In genomic region chr7:141593134-141593533, GRCh38 we compare ENCODE assay signal across 10 cellular contexts. TPM values are rescaled to one million over a fixed set of nuclear protein-coding genes. Genes with fewer than 3 reads are reported as not detected.
DNase-seq lines count a peak whose midpoint lies in the region; ATAC-seq and TF ChIP-seq lines count a peak whose summit lies in the region.
"Had no signal": no experiment of that assay in that cellular context is flagged by ENCODE, and none has a peak within 500 bp of the region (broad histone marks: within the 10 kb centered on the region; RNA-seq: fewer than 3 reads in every experiment).

No MANE protein-coding gene starts in this region.

- H3K9ac ChIP-seq in Karpas-422 (ENCODE audit: low read length): no peak overlapping the region

- no peak overlapping the region for H3K4me2 ChIP-seq in Karpas-422 (ENCODE audit: low read depth, low read length, poor library complexity, severe bottlenecking)

- no peak overlapping the region for H2AFZ ChIP-seq in Karpas-422 (ENCODE audit: low read length)

- H3K4me3 Mint-ChIP-seq in activated CD8-positive, alpha-beta memory T cell treated with anti-CD3 and anti-CD28 coated beads, Interleukin-2, amount 10 ng/mL, durations not matched to agents 7 days and 5 days: no peak overlapping the region
- H3K4me3 Mint-ChIP-seq: activated CD4-positive, alpha-beta T cell treated with anti-CD3 and anti-CD28 coated beads, Interleukin-2, amount 10 ng/mL, durations not matched to agents 7 days and 5 days had no signal

- peaks cover 40% of the 10 kb centered on the region for H3K36me3 Mint-ChIP-seq in activated CD8-positive, alpha-beta memory T cell treated with anti-CD3 and anti-CD28 coated beads, Interleukin-2, amount 10 ng/mL, durations not matched to agents 7 days and 5 days

- peak overlapping the region; percentile 30 for H3K27ac Mint-ChIP-seq in activated CD8-positive, alpha-beta memory T cell treated with anti-CD3 and anti-CD28 coated beads, Interleukin-2, amount 10 ng/mL, durations not matched to agents 7 days and 5 days
- H3K27ac Mint-ChIP-seq: activated CD4-positive, alpha-beta T cell treated with anti-CD3 and anti-CD28 coated beads, Interleukin-2, amount 10 ng/mL, durations not matched to agents 7 days and 5 days had no signal

- no peaks in the 10 kb centered on the region for H3K9me2 ChIP-seq in Karpas-422 (replicated peaks; ENCODE audit: insufficient read depth, low read length)

- H3K27ac ChIP-seq in upper lobe of right lung (no peak overlapping the region), Karpas-422 (ENCODE audit: low read length) (no peak overlapping the region)

- no peak for TF ChIP-seq CTCF in upper lobe of right lung (IDR thresholded peaks at IDR 0.05)

- peaks cover 29% of the 10 kb centered on the region for H3K4me1 Mint-ChIP-seq in activated CD8-positive, alpha-beta memory T cell treated with anti-CD3 and anti-CD28 coated beads, Interleukin-2, amount 10 ng/mL, durations not matched to agents 7 days and 5 days

- H3K9me3 Mint-ChIP-seq in activated CD8-positive, alpha-beta memory T cell treated with anti-CD3 and anti-CD28 coated beads, Interleukin-2, amount 10 ng/mL, durations not matched to agents 7 days and 5 days (ENCODE audit: low read depth): no peaks in the 10 kb centered on the region
- H3K9me3 Mint-ChIP-seq: activated CD4-positive, alpha-beta T cell treated with anti-CD3 and anti-CD28 coated beads, Interleukin-2, amount 10 ng/mL, durations not matched to agents 7 days and 5 days had no signal

- H3K4me3 ChIP-seq in upper lobe of right lung: no peak overlapping the region
- no peak overlapping the region for H3K4me3 ChIP-seq in Karpas-422 (ENCODE audit: low read length)

- no peaks in the 10 kb centered on the region for H3K9me3 ChIP-seq in upper lobe of right lung
- no peaks in the 10 kb centered on the region for H3K9me3 ChIP-seq in Karpas-422 (ENCODE audit: low read length)

- DNase-seq in activated CD8-positive, alpha-beta memory T cell treated with anti-CD3 and anti-CD28 coated beads, Interleukin-2, amount 10 ng/mL, durations not matched to agents 7 days and 5 days: no peak
- no peak for DNase-seq in activated CD8-positive, alpha-beta memory T cell treated with anti-CD3 and anti-CD28 coated beads, Interleukin-2, amount 50 U/mL, for 4 hours
- DNase-seq in NCI-H446 treated with DMSO at 0.1 percent for 48 hours (lab: John Stamatoyannopoulos, UW) (peak; percentile 29), dermis microvascular lymphatic vessel endothelial cell (ENCODE audit: low read depth in 2 of 2) (peak; percentile 4 to 48), left lobe of liver (ENCODE audit: low spot score) (no peak), upper lobe of right lung (no peak), Karpas-422 (no peak)
- no peak for DNase-seq in stimulated activated naive CD8-positive, alpha-beta T cell treated with anti-CD3 and anti-CD28 coated beads, Interleukin-15, Interleukin-2, amounts not matched to agents 100 U/mL and 50 U/mL, for 24 hours
- DNase-seq: activated CD4-positive, alpha-beta T cell treated with anti-CD3 and anti-CD28 coated beads, Interleukin-2, amount 10 ng/mL, durations not matched to agents 7 days and 5 days; RPMI8226 had no signal

- CTCF ChIA-PET in activated CD8-positive, alpha-beta memory T cell treated with anti-CD3 and anti-CD28 coated beads, Interleukin-2, amount 10 ng/mL, durations not matched to agents 7 days and 5 days (lab: Charles Lee): interaction anchor here (2.4 kb wide), 1 partner anchor 59 kb away, joined by 7 read pairs; no protein-coding TSS in a partner anchor

- H3K79me2 ChIP-seq in Karpas-422 (ENCODE audit: low read length): peaks cover 27% of the 10 kb centered on the region

- H3K4me1 ChIP-seq in upper lobe of right lung (no peaks in the 10 kb centered on the region), Karpas-422 (ENCODE audit: low read length) (peaks cover 8% of the 10 kb centered on the region)

- no peak for ATAC-seq in activated CD8-positive, alpha-beta memory T cell treated with anti-CD3 and anti-CD28 coated beads, Interleukin-2, amount 10 ng/mL, durations not matched to agents 7 days and 5 days
- ATAC-seq in stimulated activated naive CD8-positive, alpha-beta T cell treated with anti-CD3 and anti-CD28 coated beads, Interleukin-15, Interleukin-2, amounts not matched to agents 100 U/mL and 50 U/mL, for 24 hours: peak; percentile 57
- ATAC-seq in left lobe of liver: no peak
- no peak for ATAC-seq in upper lobe of right lung

- H3K36me3 ChIP-seq in upper lobe of right lung (peaks cover 10% of the 10 kb centered on the region), Karpas-422 (ENCODE audit: insufficient read depth, low read length) (peaks cover 12% of the 10 kb centered on the region; the same call in 1 of the 2 replicates)

- H4K20me1 ChIP-seq in Karpas-422 (ENCODE audit: insufficient read depth, low read depth, low read length): no peaks in the 10 kb centered on the region

- no peaks in the 10 kb centered on the region for H3K27me3 Mint-ChIP-seq in activated CD8-positive, alpha-beta memory T cell treated with anti-CD3 and anti-CD28 coated beads, Interleukin-2, amount 10 ng/mL, durations not matched to agents 7 days and 5 days
- H3K27me3 Mint-ChIP-seq: activated CD4-positive, alpha-beta T cell treated with anti-CD3 and anti-CD28 coated beads, Interleukin-2, amount 10 ng/mL, durations not matched to agents 7 days and 5 days had no signal

- no peaks in the 10 kb centered on the region for H3K27me3 ChIP-seq in upper lobe of right lung
- no peaks in the 10 kb centered on the region for H3K27me3 ChIP-seq in Karpas-422 (ENCODE audit: low read length)

- intact Hi-C loops in upper lobe of right lung (cut with DNase I): no loop called here

RNA-seq across cellular contexts. Expression of gene AGK, which starts 41.9 kb away (rescaled TPM):
- total RNA-seq in activated CD8-positive, alpha-beta memory T cell treated with anti-CD3 and anti-CD28 coated beads, Interleukin-2, amount 10 ng/mL, durations not matched to agents 7 days and 5 days: 10 to 100 TPM; 45.9 to 75.8 TPM
- 17.1 and 18.0 TPM in 2 replicates for total RNA-seq in dermis microvascular lymphatic vessel endothelial cell
- total RNA-seq in left lobe of liver: 8.7 TPM
- 17.5 TPM for total RNA-seq in upper lobe of right lung
- 48.9 and 53.0 TPM in 2 replicates for total RNA-seq in Karpas-422 (2014; rRNA removed; shearing (Covaris generic); ENCODE audit: low replicate concordance)

Comparison
In these comparisons a context has a peak if more than half of its experiments do, and no peak if none do; other contexts are left out.
1. DNase-seq: peak in NCI-H446 treated with DMSO at 0.1 percent for 48 hours (single experiment) and dermis microvascular lymphatic vessel endothelial cell (2 of 2); none in activated CD8-positive, alpha-beta memory T cell treated with anti-CD3 and anti-CD28 coated beads, Interleukin-2, amount 10 ng/mL, durations not matched to agents 7 days and 5 days (single experiment), activated CD8-positive, alpha-beta memory T cell treated with anti-CD3 and anti-CD28 coated beads, Interleukin-2, amount 50 U/mL, for 4 hours (single experiment), stimulated activated naive CD8-positive, alpha-beta T cell treated with anti-CD3 and anti-CD28 coated beads, Interleukin-15, Interleukin-2, amounts not matched to agents 100 U/mL and 50 U/mL, for 24 hours (single experiment), left lobe of liver (single experiment), upper lobe of right lung (single experiment) and Karpas-422 (single experiment).